Comparison of ENCODE assay signal across 8 cellular contexts in the genomic region with DNA sequence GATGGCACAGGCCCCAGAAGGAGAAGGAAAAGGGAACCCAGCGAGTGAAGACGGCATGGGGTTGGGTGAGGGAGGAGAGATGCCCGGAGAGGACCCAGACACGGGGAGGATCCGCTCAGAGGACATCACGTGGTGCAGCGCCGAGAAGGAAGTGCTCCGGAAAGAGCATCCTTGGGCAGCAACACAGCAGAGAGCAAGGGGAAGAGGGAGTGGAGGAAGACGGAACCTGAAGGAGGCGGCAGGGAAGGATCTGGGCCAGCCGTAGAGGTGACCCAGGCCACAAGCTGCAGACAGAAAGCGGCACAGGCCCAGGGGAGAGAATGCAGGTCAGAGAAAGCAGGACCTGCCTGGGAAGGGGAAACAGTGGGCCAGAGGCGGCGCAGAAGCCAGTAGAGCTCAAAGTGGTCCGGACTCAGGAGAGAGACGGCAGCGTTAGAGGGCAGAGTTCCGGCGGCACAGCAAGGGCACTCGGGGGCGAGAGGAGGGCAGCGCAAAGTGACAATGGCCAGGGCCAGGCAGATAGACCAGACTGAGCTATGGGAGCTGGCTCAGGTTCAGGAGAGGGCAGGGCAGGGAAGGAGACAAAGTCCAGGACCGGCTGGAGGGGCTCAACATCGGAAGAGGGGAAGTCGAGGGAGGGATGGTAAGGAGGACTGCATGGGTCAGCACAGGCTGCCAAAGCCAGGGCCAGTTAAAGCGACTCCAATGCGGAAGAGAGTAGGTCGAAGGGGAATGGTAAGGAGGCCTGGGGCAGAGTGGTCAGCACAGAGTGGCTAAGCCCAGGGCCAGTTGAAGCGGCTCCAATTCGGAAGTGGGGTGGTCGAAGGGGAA. TPM values are rescaled to one million over a fixed set of nuclear protein-coding genes. Genes with fewer than 3 reads are reported as not detected.
DNase-seq lines count a peak whose midpoint lies in the region; ATAC-seq, FAIRE-seq and TF ChIP-seq lines count a peak whose summit lies in the region.

No MANE protein-coding gene starts in this region.

- peak overlapping the region; percentile 85 to 100 (median 100) for H3K4me3 ChIP-seq in BLaER1 treated with 17β-estradiol and CSF1 and Interleukin-3, amounts not matched to agents 10 nM and 100 nM
- H3K4me3 ChIP-seq in GM23338 (peak overlapping the region; percentile 91), SJCRH30 (peak overlapping the region; percentile 71), adipocyte (ENCODE audit: low read length) (peak overlapping the region; percentile 93), cardiac muscle cell (peak overlapping the region; percentile 62)

- H3K9me2 ChIP-seq in GM23338 (ENCODE audit: insufficient read depth), result no peaks in the 10 kb centered on the region

- peak overlapping the region; percentile 77 to 94 (median 92) for H3K27ac ChIP-seq in BLaER1 treated with 17β-estradiol and CSF1 and Interleukin-3, amounts not matched to agents 10 nM and 100 nM
- no peak overlapping the region for H3K27ac ChIP-seq in GM23338 (ENCODE audit: low read depth)
- H3K27ac ChIP-seq in SJCRH30, result no peak overlapping the region
- H3K27ac ChIP-seq in cardiac muscle cell, result peak overlapping the region; percentile 26

- H3K9me3 Mint-ChIP-seq in GM23338 (no peaks in the 10 kb centered on the region; the same call in 2 of the 3 replicates), osteocyte (ENCODE audit: unreplicated experiment) (no peaks in the 10 kb centered on the region)

- no peak for FAIRE-seq in urothelium cell line (lab: Jason Lieb, UNC)

- H3K27me3 Mint-ChIP-seq in GM23338 (ENCODE audit: insufficient read depth, low read depth, poor library complexity), result peaks cover 9% of the 10 kb centered on the region
- H3K27me3 Mint-ChIP-seq in osteocyte (ENCODE audit: unreplicated experiment), result peaks cover 4% of the 10 kb centered on the region

- H3K9me3 ChIP-seq in BLaER1 treated with 17β-estradiol and CSF1 and Interleukin-3, amounts not matched to agents 10 nM and 100 nM (replicated peaks in 1 of 11), result no peaks in the 10 kb centered on the region
- H3K9me3 ChIP-seq in SJCRH30 (replicated peaks) (no peaks in the 10 kb centered on the region), adipocyte (ENCODE audit: control insufficient read depth, low read length) (no peaks in the 10 kb centered on the region), cardiac muscle cell (ENCODE audit: low read depth) (no peaks in the 10 kb centered on the region)

- H3K27ac Mint-ChIP-seq in GM23338, result peak overlapping the region; percentile 41
- H3K27ac Mint-ChIP-seq in osteocyte (ENCODE audit: unreplicated experiment), result peak overlapping the region; percentile 95

- no peaks in the 10 kb centered on the region for H3K27me3 ChIP-seq in BLaER1 treated with 17β-estradiol and CSF1 and Interleukin-3, amounts not matched to agents 10 nM and 100 nM
- H3K27me3 ChIP-seq in GM23338 (ENCODE audit: insufficient read depth), result no peaks in the 10 kb centered on the region
- H3K27me3 ChIP-seq in SJCRH30, result no peaks in the 10 kb centered on the region
- no peaks in the 10 kb centered on the region for H3K27me3 ChIP-seq in adipocyte (replicated peaks; ENCODE audit: control insufficient read depth, insufficient read depth, low read length)
- H3K27me3 ChIP-seq in cardiac muscle cell, result no peaks in the 10 kb centered on the region

- peak overlapping the region; percentile 89 to 99 (median 94) for H3K4me2 ChIP-seq in BLaER1 treated with 17β-estradiol and CSF1 and Interleukin-3, amounts not matched to agents 10 nM and 100 nM
- peak overlapping the region; percentile 99 for H3K4me2 ChIP-seq in GM23338

- peak overlapping the region; percentile 89 for H3K4me3 Mint-ChIP-seq in GM23338
- peak overlapping the region; percentile 94 for H3K4me3 Mint-ChIP-seq in osteocyte (ENCODE audit: unreplicated experiment)

- no peak overlapping the region for H2AFZ ChIP-seq in GM23338

- ATAC-seq in GM23338 (peak; percentile 2; the same call in 1 of the 3 replicates), GM21786 (IDR thresholded peaks at IDR 0.05; ENCODE audit: unreplicated experiment) (no peak)

- peaks cover 45 to 58% (median 56%) of the 10 kb centered on the region in 11 experiments for H4K20me1 ChIP-seq in BLaER1 treated with 17β-estradiol and CSF1 and Interleukin-3, amounts not matched to agents 10 nM and 100 nM
- H4K20me1 ChIP-seq in GM23338 (replicated peaks; ENCODE audit: insufficient read depth), result peaks cover 27% of the 10 kb centered on the region

- DNase-seq in GM23338 (ENCODE audit: low spot score) (peak; percentile 63), SJCRH30 (peak; percentile 43 to 50), adipocyte (ENCODE audit: low read depth) (peak; percentile 84), cardiac muscle cell (ENCODE audit: low read depth in 1 of 2, low spot score in 1 of 2) (peak in 1 of 2 donors; percentile 73), osteocyte (ENCODE audit: extremely low spot score, unreplicated experiment) (no peak), urothelium cell line (ENCODE audit: low spot score) (peak; percentile 67)

- peaks cover 13 to 36% (median 20%) of the 10 kb centered on the region in 11 experiments for H3K36me3 ChIP-seq in BLaER1 treated with 17β-estradiol and CSF1 and Interleukin-3, amounts not matched to agents 10 nM and 100 nM
- H3K36me3 ChIP-seq in GM23338 (ENCODE audit: insufficient read depth), result no peaks in the 10 kb centered on the region
- no peaks in the 10 kb centered on the region for H3K36me3 ChIP-seq in SJCRH30
- peaks cover 4% of the 10 kb centered on the region for H3K36me3 ChIP-seq in adipocyte (ENCODE audit: control insufficient read depth, insufficient read depth, low read length, severe bottlenecking)
- no peaks in the 10 kb centered on the region for H3K36me3 ChIP-seq in cardiac muscle cell

- peak overlapping the region; percentile 92 to 99 (median 97) for H3K9ac ChIP-seq in BLaER1 treated with 17β-estradiol and CSF1 and Interleukin-3, amounts not matched to agents 10 nM and 100 nM
- H3K9ac ChIP-seq in adipocyte (ENCODE audit: low read length), result peak overlapping the region; percentile 94

- H3K4me1 ChIP-seq in BLaER1 treated with 17β-estradiol and CSF1 and Interleukin-3, amounts not matched to agents 10 nM and 100 nM, result peaks cover 43 to 54% (median 50%) of the 10 kb centered on the region in 10 experiments
- H3K4me1 ChIP-seq in GM23338 (ENCODE audit: insufficient read depth), result peaks cover 29% of the 10 kb centered on the region
- H3K4me1 ChIP-seq in SJCRH30, result peaks cover 13% of the 10 kb centered on the region; the same call in 1 of the 2 replicates
- peaks cover 30% of the 10 kb centered on the region for H3K4me1 ChIP-seq in adipocyte (ENCODE audit: control insufficient read depth, insufficient read depth, low read length)
- peaks cover 23% of the 10 kb centered on the region for H3K4me1 ChIP-seq in cardiac muscle cell (ENCODE audit: low read depth)

- peaks cover 28% of the 10 kb centered on the region for H3K4me1 Mint-ChIP-seq in GM23338
- H3K4me1 Mint-ChIP-seq in osteocyte (ENCODE audit: unreplicated experiment), result peaks cover 40% of the 10 kb centered on the region

- H3F3A ChIP-seq in GM23338 (replicated peaks; ENCODE audit: low read depth), result peaks cover 5% of the 10 kb centered on the region; the same call in 1 of the 2 replicates

- H3K79me2 ChIP-seq in GM23338 (replicated peaks; ENCODE audit: insufficient read depth), result peaks cover 42% of the 10 kb centered on the region

- TF ChIP-seq CTCF in GM23338 (conservative IDR thresholded peaks at IDR 0.05; ENCODE audit: low read depth in 2 of 2), result no peak
- no peak for TF ChIP-seq CTCF in cardiac muscle cell (IDR thresholded peaks at IDR 0.05; ENCODE audit: low read depth, low read length)
- TF ChIP-seq CTCF in osteocyte (IDR thresholded peaks at IDR 0.05), result no peak

- H3K36me3 Mint-ChIP-seq in GM23338 (ENCODE audit: low read depth) (no peaks in the 10 kb centered on the region; the same call in 2 of the 3 replicates), osteocyte (ENCODE audit: unreplicated experiment) (peaks cover 3% of the 10 kb centered on the region)

TF ChIP-seq in GM23338, 12 proteins besides CTCF, POLR2A, EP300 and RAD21:
- TF ChIP-seq POLR2AphosphoS5 (IDR thresholded peaks at IDR 0.05; ENCODE audit: low read depth) (no peak), CREB1 (CRISPR knock-in tag; IDR thresholded peaks at IDR 0.05; ENCODE audit: low read depth) (no peak), EZH2 (IDR thresholded peaks at IDR 0.05; ENCODE audit: low read depth, unreplicated experiment) (no peak), ZNF331 (CRISPR knock-in tag; IDR thresholded peaks at IDR 0.05; ENCODE audit: low read depth) (no peak), EZH2phosphoT487 (IDR thresholded peaks at IDR 0.05; ENCODE audit: unreplicated experiment) (no peak), STAT1 (IDR thresholded peaks at IDR 0.05; ENCODE audit: unreplicated experiment) (no peak)

RNA-seq across cellular contexts. Expression of gene PPP1R12C, which starts 1.0 kb away (rescaled TPM):
- 57.4 and 83.9 TPM in 2 replicates for total RNA-seq in GM23338 (2014; rRNA removed; shearing (Covaris generic))
- polyA plus RNA-seq in GM23338 (2016; fragmentation: Nextera tagmentation; extraction: Ambion mirVana), result 33.2 and 33.3 TPM in 2 replicates
- total RNA-seq in SJCRH30 (2014; rRNA removed; shearing (Covaris generic)), result 26.2 and 30.5 TPM in 2 replicates
- 107 and 120 TPM in 2 replicates for total RNA-seq in cardiac muscle cell
- polyA plus RNA-seq in cardiac muscle cell, result 32.9 and 38.0 TPM in 2 replicates
- total RNA-seq in osteocyte, result 123 and 135 TPM in 2 replicates

RNA-seq across cellular contexts. Expression of gene TNNT1, which starts 32.6 kb away (rescaled TPM):
- total RNA-seq in GM23338 (2014; rRNA removed; shearing (Covaris generic)), result 51.4 and 59.3 TPM in 2 replicates
- 139 and 150 TPM in 2 replicates for polyA plus RNA-seq in GM23338 (2016; fragmentation: Nextera tagmentation; extraction: Ambion mirVana)
- 599 and 612 TPM in 2 replicates for total RNA-seq in SJCRH30 (2014; rRNA removed; shearing (Covaris generic))
- total RNA-seq in cardiac muscle cell, result 16.1 and 25.0 TPM in 2 replicates
- 34.7 and 35.5 TPM in 2 replicates for polyA plus RNA-seq in cardiac muscle cell
- not detected in 2 replicates for total RNA-seq in osteocyte

RNA-seq across cellular contexts. Expression of gene EPS8L1, which starts 40.8 kb away (rescaled TPM):
- 40.6 and 47.5 TPM in 2 replicates for total RNA-seq in GM23338 (2014; rRNA removed; shearing (Covaris generic))
- 51.2 and 61.3 TPM in 2 replicates for polyA plus RNA-seq in GM23338 (2016; fragmentation: Nextera tagmentation; extraction: Ambion mirVana)
- 1.4 and 1.7 TPM in 2 replicates for total RNA-seq in SJCRH30 (2014; rRNA removed; shearing (Covaris generic))
- total RNA-seq in cardiac muscle cell, result 2.0 and 3.9 TPM in 2 replicates
- 1.1 and 1.2 TPM in 2 replicates for polyA plus RNA-seq in cardiac muscle cell
- total RNA-seq in osteocyte, result 4.5 and 7.0 TPM in 2 replicates

RNA-seq across cellular contexts. Expression of gene TNNI3, which starts 41.1 kb away (rescaled TPM):
- total RNA-seq in GM23338 (2014; rRNA removed; shearing (Covaris generic)), result 21.5 and 27.9 TPM in 2 replicates
- polyA plus RNA-seq in GM23338 (2016; fragmentation: Nextera tagmentation; extraction: Ambion mirVana), result 150 and 153 TPM in 2 replicates
- total RNA-seq in SJCRH30 (2014; rRNA removed; shearing (Covaris generic)), result 2.4 and 2.5 TPM in 2 replicates
- total RNA-seq in cardiac muscle cell, result 64.5 and 78.6 TPM in 2 replicates
- 49.8 and 85.5 TPM in 2 replicates for polyA plus RNA-seq in cardiac muscle cell
- 0.57 TPM in 1 of 2 replicates, not detected in the other for total RNA-seq in osteocyte

RNA-seq across cellular contexts. Expression of gene DNAAF3, which starts 50.0 kb away (rescaled TPM):
- 5.6 and 8.5 TPM in 2 replicates for total RNA-seq in GM23338 (2014; rRNA removed; shearing (Covaris generic))
- polyA plus RNA-seq in GM23338 (2016; fragmentation: Nextera tagmentation; extraction: Ambion mirVana), result 8.8 and 9.0 TPM in 2 replicates
- 9.1 and 14.0 TPM in 2 replicates for total RNA-seq in SJCRH30 (2014; rRNA removed; shearing (Covaris generic))
- total RNA-seq in cardiac muscle cell, result 3.2 and 3.5 TPM in 2 replicates
- 7.6 and 14.3 TPM in 2 replicates for polyA plus RNA-seq in cardiac muscle cell
- 1.5 and 2.1 TPM in 2 replicates for total RNA-seq in osteocyte

Comparison
In these comparisons a context has a peak if more than half of its experiments do, and no peak if none do; other contexts are left out.
1. H3K27ac ChIP-seq: peak in BLaER1 treated with 17β-estradiol and CSF1 and Interleukin-3, amounts not matched to agents 10 nM and 100 nM (11 of 11) and cardiac muscle cell (single experiment); none in GM23338 (single experiment) and SJCRH30 (single experiment).
2. RNA of gene TNNT1, which starts 32.6 kb away (total RNA-seq): 599 to 612 TPM in SJCRH30, 51.4 to 59.3 TPM in GM23338 and 16.1 to 25.0 TPM in cardiac muscle cell; not detected in osteocyte; every median in the first group is over 10 times any median in the second.
3. Peak in every context shown above with its lines, with median percentiles within 50 percentile points of each other: H3K4me3 ChIP-seq.